ENCODE assay signal across 1 cellular context in genomic region chr11:6237271-6237670, GRCh38.
TF ChIP-seq lines count a peak whose summit lies in the region.

No MANE protein-coding gene starts in this region.

TF ChIP-seq in K562, 482 proteins besides CTCF, POLR2A, EP300 and RAD21:
- TF ChIP-seq FOS (IDR thresholded peaks at IDR 0.05; ENCODE audit: extremely low read depth, insufficient read length): no peak
- no peak for TF ChIP-seq GTF2F1 (IDR thresholded peaks at IDR 0.05; ENCODE audit: low read depth, low read length)
- TF ChIP-seq ZNF668 (CRISPR knock-in tag; IDR thresholded peaks at IDR 0.05): no peak
- no peak for TF ChIP-seq ZNF586 (CRISPR knock-in tag; conservative IDR thresholded peaks at IDR 0.05)
- peak; percentile 20; the same call in 1 of the 2 replicates for TF ChIP-seq HMBOX1 (IDR thresholded peaks at IDR 0.05)
